In the genomic region with DNA sequence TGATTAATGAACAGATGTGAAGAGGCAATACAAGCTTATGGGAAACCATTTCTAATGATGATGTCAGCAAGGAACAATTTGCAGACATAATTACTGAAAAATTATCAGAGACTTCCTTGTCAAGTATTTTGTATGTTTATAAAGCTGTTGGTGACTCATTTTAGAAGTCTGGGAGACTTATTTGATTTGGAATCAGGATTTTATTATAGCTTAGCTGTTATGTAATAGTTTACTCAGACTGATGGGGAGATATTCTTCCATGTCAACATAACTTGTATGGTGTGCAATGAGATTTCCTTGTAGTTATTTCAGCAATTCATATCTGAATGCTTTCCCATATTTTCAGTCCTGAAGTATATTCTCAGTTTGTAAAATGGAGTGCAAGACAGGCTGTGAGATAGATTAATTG, we compare ENCODE assay signal across 14 cellular contexts.
DNase-seq lines count a peak whose midpoint lies in the region; ATAC-seq, FAIRE-seq and TF ChIP-seq lines count a peak whose summit lies in the region.
"Had no signal": no experiment of that assay in that cellular context is flagged by ENCODE, and none has a peak within 500 bp of the region (broad histone marks: within the 10 kb centered on the region; RNA-seq: fewer than 3 reads in every experiment).

No MANE protein-coding gene starts in this region.

- CTCF ChIA-PET in SK-N-SH (lab: Yijun Ruan, JAX): interaction anchor here (0.7 kb wide), 1 partner anchor 38 kb away, joined by 3 read pairs; no protein-coding TSS in a partner anchor

- H3K9me2 ChIP-seq in SK-N-SH (no peaks in the 10 kb centered on the region), MM.1S (replicated peaks; ENCODE audit: insufficient read depth, low read length) (no peaks in the 10 kb centered on the region)

- peaks cover 33% of the 10 kb centered on the region for H3F3A ChIP-seq in SK-N-SH (replicated peaks; ENCODE audit: insufficient read depth)
- no peaks in the 10 kb centered on the region for H3F3A ChIP-seq in MM.1S (ENCODE audit: insufficient read depth, low read length)

- POLR2A ChIA-PET in SK-N-SH (lab: Yijun Ruan, JAX): no interaction called here

- H2AFZ ChIP-seq in SK-N-SH (ENCODE audit: low read depth): no peak overlapping the region
- no peak overlapping the region for H2AFZ ChIP-seq in MM.1S (ENCODE audit: low read length)

- H3K27ac ChIP-seq in SK-N-SH (ENCODE audit: low read depth in 2 of 2, low read length in 1 of 2): peak overlapping the region; percentile 95 to 97
- H3K27ac ChIP-seq in pancreas: peak overlapping the region in 2 of 4 donors; percentile 57 to 66
- H3K27ac ChIP-seq in MM.1S (ENCODE audit: low read length): no peak overlapping the region
- no peak overlapping the region for H3K27ac ChIP-seq in vagina

- TF ChIP-seq POLR2A in vagina (IDR thresholded peaks at IDR 0.05): no peak

- H3K36me3 ChIP-seq in SK-N-SH (replicated peaks in 1 of 2; ENCODE audit: control insufficient read depth in 1 of 2, insufficient read depth in 2 of 2, low read length in 1 of 2) (no peaks in the 10 kb centered on the region), pancreas (no peaks in the 10 kb centered on the region), MM.1S (replicated peaks; ENCODE audit: insufficient read depth, low read length) (no peaks in the 10 kb centered on the region), vagina (no peaks in the 10 kb centered on the region)

- peak; percentile 58 for DNase-seq in Daoy (ENCODE audit: low read depth)
- DNase-seq in SK-N-SH: no peak
- peak; percentile 85 for DNase-seq in fibroblast of the aortic adventitia (ENCODE audit: low read depth)
- DNase-seq in pancreas: no peak
- DNase-seq in MM.1S: no peak
- no peak for DNase-seq in vagina (ENCODE audit: extremely low spot score in 2 of 2)
- DNase-seq: activated CD4-positive, alpha-beta T cell treated with anti-CD3 and anti-CD28 coated beads, Interleukin-2, amount 10 ng/mL, durations not matched to agents 7 days and 5 days; activated naive CD8-positive, alpha-beta T cell treated with anti-CD3 and anti-CD28 coated beads, Interleukin-2, amount 10 ng/mL, durations not matched to agents 7 days and 5 days; COR-L47; naive B cell had no signal

- intact Hi-C loops in pancreas (cut with DNase I): no loop called here
- intact Hi-C loops in vagina (cut with DNase I): no loop called here

- H3K9me3 ChIP-seq in SK-N-SH (no peaks in the 10 kb centered on the region), pancreas (no peaks in the 10 kb centered on the region), MM.1S (replicated peaks; ENCODE audit: insufficient read depth, low read length) (no peaks in the 10 kb centered on the region), vagina (no peaks in the 10 kb centered on the region)

- H3K4me1 ChIP-seq in SK-N-SH (ENCODE audit: control insufficient read depth in 1 of 2, insufficient read depth in 2 of 2, low read depth in 1 of 2, low read length in 1 of 2) (peaks cover 13 to 23% of the 10 kb centered on the region in 2 experiments), pancreas (peaks cover 0 to 15% (median 0%) of the 10 kb centered on the region in 3 donors), MM.1S (ENCODE audit: low read length) (peaks cover under 1% of the 10 kb centered on the region), vagina (peaks cover 12% of the 10 kb centered on the region)

- TF ChIP-seq EP300 in SK-N-SH (IDR thresholded peaks at IDR 0.05; ENCODE audit: borderline replicate concordance in 1 of 2, low read depth in 1 of 2, low read length in 1 of 2): peak in 1 of 2 experiments; percentile 78; a peak in 2 of 4 replicates

- ATAC-seq in pancreas (peak; percentile 84 to 90 (median 88)), GM18861 (IDR thresholded peaks at IDR 0.05; ENCODE audit: unreplicated experiment) (no peak), GM21737 (IDR thresholded peaks at IDR 0.05; ENCODE audit: unreplicated experiment) (no peak)

- TF ChIP-seq CTCF in SK-N-SH (IDR thresholded peaks at IDR 0.05) (no peak), fibroblast of the aortic adventitia (IDR thresholded peaks at IDR 0.05; ENCODE audit: insufficient read depth, low read length) (no peak), pancreas (IDR thresholded peaks at IDR 0.05) (no peak), MM.1S (IDR thresholded peaks at IDR 0.05; ENCODE audit: low read length) (no peak), vagina (IDR thresholded peaks at IDR 0.05) (no peak)

- H3K27me3 ChIP-seq in SK-N-SH (ENCODE audit: insufficient read depth) (no peaks in the 10 kb centered on the region), pancreas (no peaks in the 10 kb centered on the region), MM.1S (replicated peaks; ENCODE audit: insufficient read depth, low read length) (no peaks in the 10 kb centered on the region), vagina (no peaks in the 10 kb centered on the region)

- no peak for FAIRE-seq in pancreas (lab: Jason Lieb, UNC)
- FAIRE-seq: frontal cortex, GM18507 had no signal

- H3K4me2 ChIP-seq in SK-N-SH: peak overlapping the region; percentile 29; the same call in 1 of the 2 replicates
- H3K4me2 ChIP-seq in MM.1S (ENCODE audit: low read depth, low read length): no peak overlapping the region

- H4K20me1 ChIP-seq in SK-N-SH (ENCODE audit: insufficient read depth) (no peaks in the 10 kb centered on the region), MM.1S (ENCODE audit: insufficient read depth, low read length) (no peaks in the 10 kb centered on the region)

- TF ChIP-seq RAD21 in SK-N-SH (IDR thresholded peaks at IDR 0.05; ENCODE audit: low read length): no peak

- H3K4me3 ChIP-seq in SK-N-SH (ENCODE audit: low read depth in 2 of 2, low read length in 1 of 2) (no peak overlapping the region), fibroblast of the aortic adventitia (ENCODE audit: low read depth, low read length) (no peak overlapping the region), pancreas (no peak overlapping the region), MM.1S (ENCODE audit: low read length) (no peak overlapping the region), vagina (no peak overlapping the region)

- H3K79me2 ChIP-seq in SK-N-SH (ENCODE audit: insufficient read depth): no peaks in the 10 kb centered on the region
- no peaks in the 10 kb centered on the region for H3K79me2 ChIP-seq in MM.1S (ENCODE audit: low read length)

- H3K9ac ChIP-seq in SK-N-SH (peak overlapping the region; percentile 63), MM.1S (ENCODE audit: low read length) (no peak overlapping the region)

TF ChIP-seq in SK-N-SH, 30 proteins besides CTCF, POLR2A, EP300 and RAD21 (continues in another document):
- TF ChIP-seq FOSL2 (IDR thresholded peaks at IDR 0.05; ENCODE audit: borderline replicate concordance, low read depth) (peak; percentile 78), USF1 (IDR thresholded peaks at IDR 0.05; ENCODE audit: borderline replicate concordance, low read depth) (no peak), JUND (IDR thresholded peaks at IDR 0.05) (peak; percentile 41; the same call in 1 of the 2 replicates), TEAD4 (IDR thresholded peaks at IDR 0.05; ENCODE audit: borderline replicate concordance, insufficient read depth) (0 out of 2 replicates have a peak, but pooled peaks have one; percentile 7), REST (IDR thresholded peaks at IDR 0.05; ENCODE audit: low read depth, low read length) (no peak), IRF3 (IDR thresholded peaks at IDR 0.05; ENCODE audit: low read depth, low read length) (no peak), FOXJ3 (CRISPR knock-in tag; IDR thresholded peaks at IDR 0.05) (no peak), RXRA (IDR thresholded peaks at IDR 0.05; ENCODE audit: borderline replicate concordance, low read depth) (peak; percentile 15; the same call in 1 of the 2 replicates), GATA2 (CRISPR knock-in tag; IDR thresholded peaks at IDR 0.05) (no peak)
- TF ChIP-seq, protein P1, sequence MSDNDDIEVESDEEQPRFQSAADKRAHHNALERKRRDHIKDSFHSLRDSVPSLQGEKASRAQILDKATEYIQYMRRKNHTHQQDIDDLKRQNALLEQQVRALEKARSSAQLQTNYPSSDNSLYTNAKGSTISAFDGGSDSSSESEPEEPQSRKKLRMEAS (IDR thresholded peaks at IDR 0.05; ENCODE audit: low read depth): no peak

Comparison
In these comparisons a context has a peak if more than half of its experiments do, and no peak if none do; other contexts are left out.
1. DNase-seq: peak in Daoy (single experiment) and fibroblast of the aortic adventitia (single experiment); none in SK-N-SH (single experiment), pancreas (0 of 6), MM.1S (single experiment) and vagina (0 of 2).
2. H3K27ac ChIP-seq: peak in SK-N-SH (2 of 2); none in MM.1S (single experiment) and vagina (single experiment).
3. ATAC-seq: peak in pancreas (4 of 4); none in GM18861 (single experiment) and GM21737 (single experiment).